ENCODE assay signal across 1 cellular context in genomic region chr7:87445897-87446296, GRCh38.
TF ChIP-seq lines count a peak whose summit lies in the region.

No MANE protein-coding gene starts in this region.

TF ChIP-seq in GM12878, 131 proteins besides CTCF, POLR2A, EP300 and RAD21 (continued from another document):
- TF ChIP-seq RB1 (IDR thresholded peaks at IDR 0.05; ENCODE audit: borderline replicate concordance) = 0 out of 2 replicates have a peak, but pooled peaks have one; percentile 35
- no peak for TF ChIP-seq MLLT1 (IDR thresholded peaks at IDR 0.05)
- no peak for TF ChIP-seq SP1 (IDR thresholded peaks at IDR 0.05; ENCODE audit: low read depth, low read length)
- 0 out of 2 replicates have a peak, but pooled peaks have one; percentile 41 for TF ChIP-seq CREB1 (IDR thresholded peaks at IDR 0.05; ENCODE audit: low read depth)
- peak; percentile 94 for TF ChIP-seq DPF2 (IDR thresholded peaks at IDR 0.05)
- TF ChIP-seq PAX5 (IDR thresholded peaks at IDR 0.05; ENCODE audit: borderline replicate concordance, low read depth, low read length) = 0 out of 2 replicates have a peak, but pooled peaks have one; percentile 35
- peak; percentile 80 for TF ChIP-seq BMI1 (IDR thresholded peaks at IDR 0.05; ENCODE audit: borderline replicate concordance)
- TF ChIP-seq IKZF1 (conservative IDR thresholded peaks at IDR 0.05) = peak; percentile 91
